29 cellular contexts compared by ENCODE assay signal in the genomic region with DNA sequence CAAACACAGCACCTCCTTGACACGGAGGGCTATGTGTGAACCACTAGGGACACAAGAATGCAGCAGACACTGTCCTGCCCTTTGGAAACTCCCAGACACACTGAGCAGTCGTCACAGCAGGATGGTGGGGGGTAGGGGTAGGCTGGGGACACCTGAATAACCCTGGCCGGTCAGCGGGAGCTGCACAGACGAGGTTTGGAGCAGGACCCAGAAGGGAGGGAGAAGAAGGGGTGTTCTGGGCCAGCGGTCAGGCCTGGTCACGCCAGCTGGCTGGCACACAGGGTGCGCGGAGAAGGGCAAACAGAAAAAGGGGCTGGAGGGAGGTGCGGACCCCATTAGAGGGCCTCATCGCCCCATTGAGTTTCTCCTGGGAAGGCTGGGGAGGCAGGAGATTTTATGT. TPM values are rescaled to one million over a fixed set of nuclear protein-coding genes. Genes with fewer than 3 reads are reported as not detected.
DNase-seq lines count a peak whose midpoint lies in the region; ATAC-seq, FAIRE-seq and TF ChIP-seq lines count a peak whose summit lies in the region.
"Had no signal": no experiment of that assay in that cellular context is flagged by ENCODE, and none has a peak within 500 bp of the region (broad histone marks: within the 10 kb centered on the region; RNA-seq: fewer than 3 reads in every experiment).

No MANE protein-coding gene starts in this region.

- H3K4ac ChIP-seq in H9 (ENCODE audit: low read depth, low read length) (no peak overlapping the region), H1 (replicated peaks; ENCODE audit: insufficient read length, low read depth, low read length) (no peak overlapping the region)

- H2BK15ac ChIP-seq in H9 (ENCODE audit: low read depth, low read length) (no peak overlapping the region; the same call in 1 of the 2 replicates), H1 (ENCODE audit: low read length) (no peak overlapping the region)

- no peak for ATAC-seq in left lobe of liver
- ATAC-seq in esophagus mucosa: no peak
- ATAC-seq: left ventricle myocardium superior had no signal

- H2BK12ac ChIP-seq in H9 (ENCODE audit: insufficient read length, low read depth, low read length): no peak overlapping the region
- no peak overlapping the region for H2BK12ac ChIP-seq in H1 (ENCODE audit: low read depth, low read length)

- DNase-seq in H9 (no peak), H1 (ENCODE audit: low read depth in 1 of 2, low spot score in 2 of 2) (no peak), sigmoid colon (peak; percentile 51), left lobe of liver (ENCODE audit: low spot score) (no peak), A673 (ENCODE audit: low spot score) (no peak), NCI-H526 treated with DMSO at 0.1 percent for 48 hours (lab: John Stamatoyannopoulos, UW) (no peak)
- DNase-seq: activated CD4-positive, alpha-beta T cell treated with anti-CD3 and anti-CD28 coated beads, Interleukin-2, amount 50 U/mL, for 48 hours; activated CD4-positive, CD25-positive, alpha-beta regulatory T cell; activated CD8-positive, alpha-beta memory T cell treated with anti-CD3 and anti-CD28 coated beads, Interleukin-2, amount 50 U/mL, for 4 hours; activated naive CD4-positive, alpha-beta T cell treated with anti-CD3 and anti-CD28 coated beads, Interleukin-2, amount 10 ng/mL, durations not matched to agents 7 days and 5 days; amygdala; COR-L47; DMS79; effector memory CD4-positive, alpha-beta T cell; erythroblast; GDM1; left ventricle myocardium superior; NCI-H1417 treated with DMSO at 0.1 percent for 48 hours; NCI-H345; NCI-H774; SJCRH30; small intestine; stimulated activated CD4-positive, alpha-beta T cell treated with anti-CD3 and anti-CD28 coated beads, Interleukin-2, amount 100 ng/mL, for 24 hours had no signal

- H3K18ac ChIP-seq in H9 (ENCODE audit: insufficient read length, low read depth, low read length): no peak overlapping the region
- no peak overlapping the region for H3K18ac ChIP-seq in H1 (ENCODE audit: extremely low read depth, low read length)

- TF ChIP-seq EP300 in H1 (IDR thresholded peaks at IDR 0.05; ENCODE audit: borderline replicate concordance in 1 of 2, low read depth in 2 of 2, low read length in 2 of 2): no peak
- TF ChIP-seq EP300 in sigmoid colon (IDR thresholded peaks at IDR 0.05): no peak

- BruUV-seq in A673 (replicated peaks; lab: Mats Ljungman, UMichigan): no TSS peak

- no peak overlapping the region for H3T11ph ChIP-seq in H9 (ENCODE audit: low read length)

- TF ChIP-seq RAD21 in H1 (IDR thresholded peaks at IDR 0.05 in 1 of 2, conservative IDR thresholded peaks at IDR 0.05 in 1 of 2; ENCODE audit: low read depth in 2 of 2, low read length in 2 of 2): no peak

- H4K20me1 ChIP-seq in H9 (ENCODE audit: control insufficient read depth, insufficient read depth, insufficient read length): no peaks in the 10 kb centered on the region
- H4K20me1 ChIP-seq in H1 (replicated peaks in 1 of 2; ENCODE audit: control insufficient read depth in 1 of 2, insufficient read depth in 2 of 2, low read length in 2 of 2): no peaks in the 10 kb centered on the region
- H4K20me1 ChIP-seq: BLaER1 treated with 17β-estradiol and CSF1 and Interleukin-3, amounts not matched to agents 10 nM and 100 nM had no signal

- H3K36me3 ChIP-seq in H1 (ENCODE audit: control insufficient read depth in 2 of 4, insufficient read depth in 4 of 4, low read length in 3 of 4) (no peaks in the 10 kb centered on the region), sigmoid colon (no peaks in the 10 kb centered on the region), A673 (ENCODE audit: insufficient read depth, low read length, poor library complexity, severe bottlenecking) (no peaks in the 10 kb centered on the region)
- H3K36me3 ChIP-seq: BLaER1 treated with 17β-estradiol and CSF1 and Interleukin-3, amounts not matched to agents 10 nM and 100 nM; SJCRH30; tibial nerve had no signal

- TF ChIP-seq CTCF in H9 (conservative IDR thresholded peaks at IDR 0.05): no peak
- no peak for TF ChIP-seq CTCF in H1 (IDR thresholded peaks at IDR 0.05; ENCODE audit: control extremely low read depth in 1 of 3, insufficient read depth in 1 of 3, low read depth in 1 of 3, low read length in 3 of 3)
- TF ChIP-seq CTCF in nephron (IDR thresholded peaks at IDR 0.05; ENCODE audit: unreplicated experiment in 3 of 3): no peak
- TF ChIP-seq CTCF in sigmoid colon (IDR thresholded peaks at IDR 0.05): no peak
- no peak for TF ChIP-seq CTCF in A673 (conservative IDR thresholded peaks at IDR 0.05; ENCODE audit: low read depth, low read length)

- H3K4me1 Mint-ChIP-seq in H9 (peaks cover 5 to 12% of the 10 kb centered on the region in 2 experiments; a peak in 3 of 4 replicates), nephron (peaks cover 39% of the 10 kb centered on the region)

- H3K4me1 ChIP-seq in H9 (ENCODE audit: insufficient read depth, low read length) (no peaks in the 10 kb centered on the region), H1 (replicated peaks in 1 of 4; ENCODE audit: control insufficient read depth in 3 of 4, insufficient read depth in 4 of 4, low read length in 3 of 4) (peaks cover 0 to 6% (median 2%) of the 10 kb centered on the region in 4 experiments; a peak in 5 of 7 replicates), sigmoid colon (peaks cover 0 to 39% (median 30%) of the 10 kb centered on the region in 4 donors), A673 (ENCODE audit: insufficient read depth, low read length, poor library complexity, severe bottlenecking) (no peaks in the 10 kb centered on the region)

- H4K5ac ChIP-seq in H9 (ENCODE audit: insufficient read length, low read depth, low read length): no peak overlapping the region
- H4K5ac ChIP-seq in H1 (ENCODE audit: insufficient read length, low read depth, low read length): no peak overlapping the region

- H3K36me3 Mint-ChIP-seq in H9 (ENCODE audit: insufficient read depth in 1 of 3, low read depth in 3 of 3) (no peaks in the 10 kb centered on the region; a peak in 1 of 7 replicates), nephron (ENCODE audit: low read depth) (no peaks in the 10 kb centered on the region)

- no peak overlapping the region for H2BK120ac ChIP-seq in H9 (ENCODE audit: low read depth, low read length, poor library complexity, severe bottlenecking)
- no peak overlapping the region for H2BK120ac ChIP-seq in H1 (replicated peaks; ENCODE audit: low read depth, low read length)

- H3K9ac ChIP-seq in H9 (ENCODE audit: extremely low read depth, insufficient read length, low read length): no peak overlapping the region
- no peak overlapping the region for H3K9ac ChIP-seq in H1 (replicated peaks in 1 of 4; ENCODE audit: extremely low read depth in 1 of 4, low read depth in 3 of 4, low read length in 3 of 4)
- H3K9ac ChIP-seq: BLaER1 treated with 17β-estradiol and CSF1 and Interleukin-3, amounts not matched to agents 10 nM and 100 nM had no signal

- H3K79me2 ChIP-seq in H9 (ENCODE audit: insufficient read depth, low read length): no peaks in the 10 kb centered on the region
- H3K79me2 ChIP-seq in H1 (ENCODE audit: control insufficient read depth in 1 of 2, insufficient read depth in 2 of 2, low read length in 2 of 2): no peaks in the 10 kb centered on the region

- H3K9me3 Mint-ChIP-seq in H9 (no peaks in the 10 kb centered on the region), nephron (no peaks in the 10 kb centered on the region)
- H3K9me3 Mint-ChIP-seq: activated naive CD4-positive, alpha-beta T cell treated with anti-CD3 and anti-CD28 coated beads, Interleukin-2, amount 10 ng/mL, durations not matched to agents 7 days and 5 days; activated T-helper 1 cell treated with anti-CD3 and anti-CD28 coated beads, Interleukin-12 subunit alpha, Interleukin-12 subunit beta, Interleukin-2, Interleukin-4 antibody, amounts not matched to agents 30 ng/mL and 10 ng/mL and 1 ng/mL, durations not matched to agents 14 hours and 24 hours and 36 hours had no signal

- CTCF ChIA-PET in H1 (lab: Charles Lee; ENCODE audit: partially characterized antibody): no interaction called here
- CTCF ChIA-PET in A673 (lab: Charles Lee): no interaction called here

- FAIRE-seq in H1 (lab: Jason Lieb, UNC): no peak
- FAIRE-seq: small intestine had no signal

- no peak overlapping the region for H3K23ac ChIP-seq in H9 (ENCODE audit: insufficient read length, low read depth, low read length)
- no peak overlapping the region for H3K23ac ChIP-seq in H1 (ENCODE audit: insufficient read length)

- POLR2A ChIA-PET in H1 (lab: Charles Lee; ENCODE audit: partially characterized antibody) (no interaction called here), A673 (lab: Charles Lee; ENCODE audit: low non-redundant PET) (no interaction called here)

- H4K91ac ChIP-seq in H9 (ENCODE audit: insufficient read length, low read depth, low read length) (no peak overlapping the region), H1 (replicated peaks; ENCODE audit: insufficient read length, low read length) (no peak overlapping the region)

- H3K27ac Mint-ChIP-seq in H9: no peak overlapping the region
- H3K27ac Mint-ChIP-seq in nephron: peak overlapping the region; percentile 3 to 81 (median 68)
- H3K27ac Mint-ChIP-seq: activated naive CD4-positive, alpha-beta T cell treated with anti-CD3 and anti-CD28 coated beads, Interleukin-2, amount 10 ng/mL, durations not matched to agents 7 days and 5 days; activated T-helper 1 cell treated with anti-CD3 and anti-CD28 coated beads, Interleukin-12 subunit alpha, Interleukin-12 subunit beta, Interleukin-2, Interleukin-4 antibody, amounts not matched to agents 30 ng/mL and 10 ng/mL and 1 ng/mL, durations not matched to agents 14 hours and 24 hours and 36 hours had no signal

- no peak overlapping the region for H3K4me3 Mint-ChIP-seq in H9
- no peak overlapping the region for H3K4me3 Mint-ChIP-seq in nephron
- H3K4me3 Mint-ChIP-seq: activated naive CD4-positive, alpha-beta T cell treated with anti-CD3 and anti-CD28 coated beads, Interleukin-2, amount 10 ng/mL, durations not matched to agents 7 days and 5 days; activated T-helper 1 cell treated with anti-CD3 and anti-CD28 coated beads, Interleukin-12 subunit alpha, Interleukin-12 subunit beta, Interleukin-2, Interleukin-4 antibody, amounts not matched to agents 30 ng/mL and 10 ng/mL and 1 ng/mL, durations not matched to agents 14 hours and 24 hours and 36 hours had no signal

- H3K27ac ChIP-seq in H9 (ENCODE audit: insufficient read length, low read depth, low read length) (no peak overlapping the region), H1 (ENCODE audit: low read depth, low read length) (no peak overlapping the region), sigmoid colon (peak overlapping the region in 3 of 4 donors; percentile 23 to 60 (median 41)), A673 (ENCODE audit: low read depth, low read length, poor library complexity, severe bottlenecking) (no peak overlapping the region)
- H3K27ac ChIP-seq: BLaER1 treated with 17β-estradiol and CSF1 and Interleukin-3, amounts not matched to agents 10 nM and 100 nM; coronary artery; SJCRH30 had no signal

- H3K79me1 ChIP-seq in H9 (ENCODE audit: insufficient read depth, low read depth, low read length, poor library complexity, severe bottlenecking): no peaks in the 10 kb centered on the region
- H3K79me1 ChIP-seq in H1 (ENCODE audit: low read depth, low read length): no peaks in the 10 kb centered on the region

- H2AFZ ChIP-seq in H9 (ENCODE audit: low read length) (no peak overlapping the region), H1 (ENCODE audit: low read length) (no peak overlapping the region)

- H2BK20ac ChIP-seq in H9 (ENCODE audit: low read depth, low read length, poor library complexity, severe bottlenecking): no peak overlapping the region
- H2BK20ac ChIP-seq in H1 (ENCODE audit: low read length): no peak overlapping the region

- no peak overlapping the region for H2AK5ac ChIP-seq in H9 (ENCODE audit: insufficient read length, low read length)
- no peak overlapping the region for H2AK5ac ChIP-seq in H1 (ENCODE audit: low read depth, low read length)

- no peaks in the 10 kb centered on the region; the same call in 1 of the 2 replicates for H3K27me3 Mint-ChIP-seq in H9 (ENCODE audit: low read depth)
- peaks cover 5% of the 10 kb centered on the region for H3K27me3 Mint-ChIP-seq in nephron (ENCODE audit: low read depth)

- no CpG with 5 or more reads among the region's 11 CpGs for WGBS in H9 (ENCODE audit: extremely low coverage, insufficient read length, low lambda C conversion rate)
- WGBS in H1 (ENCODE audit: extremely low coverage in 1 of 2, insufficient coverage in 1 of 2, insufficient read length in 1 of 2, insufficient replicate concordance in 2 of 2, low coverage in 1 of 2, low lambda C conversion rate in 2 of 2, missing lambda C conversion rate in 1 of 2), 2 experiments: 77% methylated on average over 11 of the region's 11 CpGs; no CpG with 5 or more reads in 1 of the 2 experiments
- WGBS in sigmoid colon, 2 donors: 80 to 81% methylated on average over 11 of the region's 11 CpGs

- TF ChIP-seq POLR2A in H1 (IDR thresholded peaks at IDR 0.05; ENCODE audit: control extremely low read depth in 1 of 2, low read depth in 2 of 2, low read length in 2 of 2): no peak
- TF ChIP-seq POLR2A in sigmoid colon (IDR thresholded peaks at IDR 0.05): no peak

- no peak overlapping the region for H3K14ac ChIP-seq in H9 (ENCODE audit: insufficient read depth, low read length)
- H3K14ac ChIP-seq in H1 (ENCODE audit: insufficient read length): no peak overlapping the region

- H3K4me3 ChIP-seq in H1 (ENCODE audit: extremely low read depth in 1 of 4, insufficient read depth in 2 of 4, low read depth in 3 of 4, low read length in 4 of 4) (no peak overlapping the region), sigmoid colon (no peak overlapping the region), A673 (ENCODE audit: low read depth, low read length, poor library complexity, severe bottlenecking) (no peak overlapping the region)
- H3K4me3 ChIP-seq: BLaER1 treated with 17β-estradiol and CSF1 and Interleukin-3, amounts not matched to agents 10 nM and 100 nM; coronary artery; SJCRH30; tibial nerve had no signal

- intact Hi-C loops in sigmoid colon (cut with DNase I): no loop called here
- intact Hi-C loops in A673 (cut with micrococcal nuclease; ENCODE audit: unreplicated experiment): no loop called here

- H4K8ac ChIP-seq in H9 (replicated peaks; ENCODE audit: insufficient read length, low read depth, low read length) (peak overlapping the region; percentile 4), H1 (ENCODE audit: extremely low read depth, insufficient read depth, low read length) (peak overlapping the region; percentile 18; the same call in 1 of the 2 replicates)

- H3K23me2 ChIP-seq in H9 (ENCODE audit: insufficient read length, low read depth, low read length, poor library complexity, severe bottlenecking) (no peaks in the 10 kb centered on the region), H1 (ENCODE audit: low read depth, low read length) (no peaks in the 10 kb centered on the region)

- no peak overlapping the region for H3K56ac ChIP-seq in H9 (ENCODE audit: insufficient read length, low read depth, low read length)
- H3K56ac ChIP-seq in H1 (replicated peaks; ENCODE audit: insufficient read length, low read depth, low read length): no peak overlapping the region

- H3K27me3 ChIP-seq in H9 (ENCODE audit: insufficient read depth, low read length) (no peaks in the 10 kb centered on the region), H1 (replicated peaks in 1 of 4; ENCODE audit: control insufficient read depth in 3 of 4, extremely low read depth in 1 of 4, insufficient read depth in 3 of 4, low read length in 3 of 4) (no peaks in the 10 kb centered on the region), sigmoid colon (no peaks in the 10 kb centered on the region), A673 (replicated peaks; ENCODE audit: insufficient read depth, low read depth, low read length, poor library complexity) (no peaks in the 10 kb centered on the region)
- H3K27me3 ChIP-seq: BLaER1 treated with 17β-estradiol and CSF1 and Interleukin-3, amounts not matched to agents 10 nM and 100 nM; SJCRH30; tibial nerve had no signal

- H3K4me2 ChIP-seq in H9 (ENCODE audit: insufficient read depth, insufficient read length, low read length): no peak overlapping the region
- H3K4me2 ChIP-seq in H1 (ENCODE audit: insufficient read depth in 1 of 2, low read depth in 2 of 2, low read length in 2 of 2): no peak overlapping the region
- H3K4me2 ChIP-seq: BLaER1 treated with 17β-estradiol and CSF1 and Interleukin-3, amounts not matched to agents 10 nM and 100 nM had no signal

- H2BK5ac ChIP-seq in H9 (ENCODE audit: insufficient read length, low read length) (no peak overlapping the region), H1 (ENCODE audit: low read depth, low read length) (no peak overlapping the region)

- H3K9me3 ChIP-seq in H9 (ENCODE audit: control insufficient read depth, low read depth, low read length) (no peaks in the 10 kb centered on the region), H1 (ENCODE audit: insufficient read depth in 2 of 2, low read depth in 1 of 2, low read length in 1 of 2) (no peaks in the 10 kb centered on the region), sigmoid colon (no peaks in the 10 kb centered on the region), A673 (ENCODE audit: low read depth, low read length, poor library complexity, severe bottlenecking) (no peaks in the 10 kb centered on the region)
- H3K9me3 ChIP-seq: BLaER1 treated with 17β-estradiol and CSF1 and Interleukin-3, amounts not matched to agents 10 nM and 100 nM; SJCRH30; tibial nerve had no signal

RNA-seq across cellular contexts. Expression of gene FOSL2, which starts 39.9 kb away (rescaled TPM):
- total RNA-seq in H9 (2021) (7.3 and 7.4 TPM in 2 replicates), sigmoid colon (100 to 1,000 TPM in 1 of 4 donors, 10 to 100 TPM in 3; 38.9 to 208 (median 67.3) TPM), left lobe of liver (9.3 TPM), A673 (2021) (5.3 and 12.2 TPM in 2 replicates), esophagus mucosa (166 TPM)
- total RNA-seq in H1 (2021; fragmentation: NEBNext Ultra II Directional; extraction: Animal tissue kit (Norgen Biotek cat#: 25700)): 4.5 and 5.5 TPM in 2 replicates
- polyA plus RNA-seq in H1 (2011; rRNA removed) (1.5 TPM in 2 replicates), sigmoid colon (10 to 100 TPM; 30.0 to 66.2 (median 55.0) TPM)
- polyA plus RNA-seq in H1 (2011; cell fraction: cytosol; rRNA removed): 1.5 TPM
- polyA plus RNA-seq in H1 (2011; cell fraction: nucleus; rRNA removed): 2.2 TPM
- 2.6 to 2.8 TPM (median 2.6 TPM) in 4 replicates for polyA plus RNA-seq in H1 (2012, experiment 1 of 2)
- polyA plus RNA-seq in H1 (2012, experiment 2 of 2): 1.9 TPM
- 0.89 TPM for polyA plus RNA-seq in H1 (2013, experiment 1 of 2)
- 0.90 TPM for polyA plus RNA-seq in H1 (2013, experiment 2 of 2)
- 2.7 and 3.0 TPM in 2 replicates for polyA minus RNA-seq in H1 (2011; rRNA and poly(A)+ RNA removed)
- 2.6 TPM for polyA minus RNA-seq in H1 (2011; cell fraction: cytosol; rRNA and poly(A)+ RNA removed)
- 4.0 TPM for polyA minus RNA-seq in H1 (2011; cell fraction: nucleus; rRNA and poly(A)+ RNA removed)

Comparison
In these comparisons a context has a peak if more than half of its experiments do, and no peak if none do; other contexts are left out.
1. H3K27ac ChIP-seq: peak in sigmoid colon (3 of 4); none in H9 (single experiment), H1 (single experiment) and A673 (single experiment).
2. H3K27ac Mint-ChIP-seq: peak in nephron (3 of 3); none in H9 (0 of 3).